In the genomic region with DNA sequence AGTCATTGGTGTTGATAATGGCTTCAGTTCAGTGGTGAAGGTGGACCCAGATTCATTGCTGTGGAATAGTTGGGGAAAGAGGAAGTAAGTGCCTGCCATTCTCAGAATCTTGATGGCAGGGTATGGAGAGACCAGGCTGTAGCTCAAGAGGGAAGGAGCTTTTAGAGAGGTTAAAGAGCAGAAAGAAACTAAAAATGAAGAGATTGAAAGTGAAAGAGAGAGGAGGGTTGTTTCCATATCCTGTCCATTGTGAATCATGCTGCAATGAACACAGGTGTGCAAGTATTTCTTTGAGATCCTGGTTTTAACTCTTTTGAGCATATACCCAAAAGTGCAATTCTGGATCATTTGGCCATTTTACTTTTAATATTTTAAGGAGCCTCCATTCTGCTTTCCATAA, we compare ENCODE assay signal across 10 cellular contexts. TPM values are rescaled to one million over a fixed set of nuclear protein-coding genes. Genes with fewer than 3 reads are reported as not detected.
DNase-seq lines count a peak whose midpoint lies in the region; ATAC-seq and TF ChIP-seq lines count a peak whose summit lies in the region.
"Had no signal": no experiment of that assay in that cellular context is flagged by ENCODE, and none has a peak within 500 bp of the region (broad histone marks: within the 10 kb centered on the region; RNA-seq: fewer than 3 reads in every experiment).

No MANE protein-coding gene starts in this region.

- POLR2A ChIA-PET in activated CD8-positive, alpha-beta T cell treated with anti-CD3 and anti-CD28 coated beads, Interleukin-2, amount 10 ng/mL, durations not matched to agents 7 days and 5 days (lab: Charles Lee), result no interaction called here

- TF ChIP-seq CTCF in type B pancreatic cell (conservative IDR thresholded peaks at IDR 0.05), result no peak

- DNase-seq in activated CD8-positive, alpha-beta T cell treated with anti-CD3 and anti-CD28 coated beads, Interleukin-2, amount 10 ng/mL, durations not matched to agents 7 days and 5 days, result no peak
- DNase-seq in SHP77 (lab: John Stamatoyannopoulos, UW) (no peak), 8988T (no peak), type B pancreatic cell (ENCODE audit: extremely low spot score, unreplicated experiment) (no peak), left lobe of liver (ENCODE audit: low spot score) (no peak)
- DNase-seq: NCI-H510A had no signal

- H3K9me3 Mint-ChIP-seq in activated CD8-positive, alpha-beta T cell treated with anti-CD3 and anti-CD28 coated beads, Interleukin-2, amount 10 ng/mL, durations not matched to agents 7 days and 5 days (ENCODE audit: insufficient read depth), result no peaks in the 10 kb centered on the region
- H3K9me3 Mint-ChIP-seq in type B pancreatic cell, result no peaks in the 10 kb centered on the region

- H3K4me1 Mint-ChIP-seq in activated CD8-positive, alpha-beta T cell treated with anti-CD3 and anti-CD28 coated beads, Interleukin-2, amount 10 ng/mL, durations not matched to agents 7 days and 5 days (ENCODE audit: low read depth), result peaks cover 18% of the 10 kb centered on the region
- H3K4me1 Mint-ChIP-seq in type B pancreatic cell (ENCODE audit: unreplicated experiment), result no peaks in the 10 kb centered on the region

- CTCF ChIA-PET in activated CD8-positive, alpha-beta T cell treated with anti-CD3 and anti-CD28 coated beads, Interleukin-2, amount 10 ng/mL, durations not matched to agents 7 days and 5 days (lab: Charles Lee), result interaction anchor here (1.0 to 1.8 kb wide), 2 partner anchors 10 to 25 kb away, joined by 3 to 4 read pairs; no protein-coding TSS in a partner anchor

- ATAC-seq in GM18861 (IDR thresholded peaks at IDR 0.05; ENCODE audit: unreplicated experiment), result peak; percentile 93
- peak; percentile 99 for ATAC-seq in GM21390 (IDR thresholded peaks at IDR 0.05; ENCODE audit: unreplicated experiment)
- peak; percentile 95 for ATAC-seq in HG03159 (IDR thresholded peaks at IDR 0.05; ENCODE audit: unreplicated experiment)
- ATAC-seq in activated CD8-positive, alpha-beta T cell treated with anti-CD3 and anti-CD28 coated beads, Interleukin-2, amount 10 ng/mL, durations not matched to agents 7 days and 5 days, result peak; percentile 79
- ATAC-seq in left lobe of liver, result no peak

- peaks cover 15% of the 10 kb centered on the region for H3K27me3 Mint-ChIP-seq in activated CD8-positive, alpha-beta T cell treated with anti-CD3 and anti-CD28 coated beads, Interleukin-2, amount 10 ng/mL, durations not matched to agents 7 days and 5 days (ENCODE audit: low read depth)
- peaks cover 14% of the 10 kb centered on the region for H3K27me3 Mint-ChIP-seq in type B pancreatic cell

- H3K36me3 Mint-ChIP-seq in activated CD8-positive, alpha-beta T cell treated with anti-CD3 and anti-CD28 coated beads, Interleukin-2, amount 10 ng/mL, durations not matched to agents 7 days and 5 days (ENCODE audit: low read depth), result no peaks in the 10 kb centered on the region
- no peaks in the 10 kb centered on the region for H3K36me3 Mint-ChIP-seq in type B pancreatic cell

- peak overlapping the region; percentile 21 for H3K4me3 Mint-ChIP-seq in activated CD8-positive, alpha-beta T cell treated with anti-CD3 and anti-CD28 coated beads, Interleukin-2, amount 10 ng/mL, durations not matched to agents 7 days and 5 days
- H3K4me3 Mint-ChIP-seq in type B pancreatic cell, result no peak overlapping the region

- peak overlapping the region; percentile 82 for H3K27ac Mint-ChIP-seq in activated CD8-positive, alpha-beta T cell treated with anti-CD3 and anti-CD28 coated beads, Interleukin-2, amount 10 ng/mL, durations not matched to agents 7 days and 5 days
- no peak overlapping the region for H3K27ac Mint-ChIP-seq in type B pancreatic cell

RNA-seq across cellular contexts. Expression of gene GJB6, which starts 12.5 kb away (rescaled TPM):
- 1 to 10 TPM; 1.7 to 1.9 TPM for total RNA-seq in activated CD8-positive, alpha-beta T cell treated with anti-CD3 and anti-CD28 coated beads, Interleukin-2, amount 10 ng/mL, durations not matched to agents 7 days and 5 days
- total RNA-seq in type B pancreatic cell (ENCODE audit: low replicate concordance), result 7.7 and 14.8 TPM in 2 replicates
- not detected for total RNA-seq in left lobe of liver
- total RNA-seq: myocyte had no signal

RNA-seq across cellular contexts. Expression of gene GJB2, which starts 26.8 kb away (rescaled TPM):
- total RNA-seq in activated CD8-positive, alpha-beta T cell treated with anti-CD3 and anti-CD28 coated beads, Interleukin-2, amount 10 ng/mL, durations not matched to agents 7 days and 5 days, result under 1 TPM; 0.26 to 0.32 TPM
- 14.3 and 17.0 TPM in 2 replicates for total RNA-seq in type B pancreatic cell (ENCODE audit: low replicate concordance)
- total RNA-seq in left lobe of liver, result 30.7 TPM

RNA-seq across cellular contexts. Expression of gene GJA3, which starts 58.7 kb away (rescaled TPM):
- total RNA-seq in activated CD8-positive, alpha-beta T cell treated with anti-CD3 and anti-CD28 coated beads, Interleukin-2, amount 10 ng/mL, durations not matched to agents 7 days and 5 days, result under 1 TPM in 1 of 2 experiments, not detected in 1; 0.16 TPM
- total RNA-seq in type B pancreatic cell (ENCODE audit: low replicate concordance), result 0.31 and 0.60 TPM in 2 replicates
- total RNA-seq in left lobe of liver, result 0.03 TPM

Comparison
In these comparisons a context has a peak if more than half of its experiments do, and no peak if none do; other contexts are left out.
1. RNA of gene GJB2, which starts 26.8 kb away (total RNA-seq): 30.7 TPM in left lobe of liver (single experiment) and 14.3 to 17.0 TPM in type B pancreatic cell; 0.26 to 0.32 TPM in activated CD8-positive, alpha-beta T cell treated with anti-CD3 and anti-CD28 coated beads, Interleukin-2, amount 10 ng/mL, durations not matched to agents 7 days and 5 days; every median in the first group is over 10 times any median in the second.